In genomic region chr20:63196756-63197470, GRCh38 we compare ENCODE assay signal across 23 cellular contexts. TPM values are rescaled to one million over a fixed set of nuclear protein-coding genes. Genes with fewer than 3 reads are reported as not detected.
DNase-seq lines count a peak whose midpoint lies in the region; ATAC-seq and TF ChIP-seq lines count a peak whose summit lies in the region.
"Had no signal": no experiment of that assay in that cellular context is flagged by ENCODE, and none has a peak within 500 bp of the region (broad histone marks: within the 10 kb centered on the region; RNA-seq: fewer than 3 reads in every experiment).

No MANE protein-coding gene starts in this region.

- H3K4me3 ChIP-seq in heart left ventricle (no peak overlapping the region), thyroid gland (replicated peaks in 1 of 3) (no peak overlapping the region)
- H3K4me3 ChIP-seq: coronary artery, prostate gland had no signal

- H3K4me1 ChIP-seq in heart left ventricle (peaks cover 0 to 34% (median 4%) of the 10 kb centered on the region in 12 donors), thyroid gland (no peaks in the 10 kb centered on the region)

- peaks cover 8% of the 10 kb centered on the region for H3K4me1 Mint-ChIP-seq in activated CD8-positive, alpha-beta T cell treated with anti-CD3 and anti-CD28 coated beads, Interleukin-2, amount 10 ng/mL, durations not matched to agents 7 days and 5 days (ENCODE audit: low read depth)

- no peak for DNase-seq in heart left ventricle
- no peak for DNase-seq in cardiac septum (ENCODE audit: low spot score)
- DNase-seq in activated CD8-positive, alpha-beta T cell treated with anti-CD3 and anti-CD28 coated beads, Interleukin-2, amount 10 ng/mL, durations not matched to agents 7 days and 5 days: no peak
- peak; percentile 58 for DNase-seq in left kidney (ENCODE audit: low read depth, low spot score)
- no peak for DNase-seq in NCI-H69 (lab: John Stamatoyannopoulos, UW)
- DNase-seq in thyroid gland: no peak
- DNase-seq: activated CD4-positive, alpha-beta T cell treated with anti-CD3 and anti-CD28 coated beads for 48 hours; activated CD8-positive, alpha-beta memory T cell treated with anti-CD3 and anti-CD28 coated beads, Interleukin-2, amount 50 U/mL, for 48 hours; activated naive CD4-positive, alpha-beta T cell treated with Interleukin-2 at 50 U/mL for 16 hours; DMS53; hippocampal formation; KG1; NCI-H187 treated with DMSO at 0.1 percent for 48 hours; nephron progenitor cell; stimulated activated CD4-positive, alpha-beta T cell treated with anti-CD3 and anti-CD28 coated beads, Interleukin-4, amount 100 ng/mL, for 24 hours had no signal

- CTCF ChIA-PET in activated CD8-positive, alpha-beta T cell treated with anti-CD3 and anti-CD28 coated beads, Interleukin-2, amount 10 ng/mL, durations not matched to agents 7 days and 5 days (lab: Charles Lee): interaction anchor here (2.1 kb wide), 1 partner anchor 26 kb away, joined by 10 read pairs; no protein-coding TSS in a partner anchor

- H3K36me3 ChIP-seq in heart left ventricle: peaks cover 0 to 67% (median 44%) of the 10 kb centered on the region in 9 donors
- H3K36me3 ChIP-seq in thyroid gland: peaks cover 14 to 15% of the 10 kb centered on the region in 2 donors

- ATAC-seq in heart left ventricle (peak in 3 of 4 donors; percentile 24 to 49 (median 48)), HG03196 (IDR thresholded peaks at IDR 0.05; ENCODE audit: unreplicated experiment) (no peak), HG03432 (IDR thresholded peaks at IDR 0.05; ENCODE audit: unreplicated experiment) (no peak)
- no peak for ATAC-seq in activated CD8-positive, alpha-beta T cell treated with anti-CD3 and anti-CD28 coated beads, Interleukin-2, amount 10 ng/mL, durations not matched to agents 7 days and 5 days

- TF ChIP-seq CTCF in heart left ventricle (IDR thresholded peaks at IDR 0.05) (no peak), thyroid gland (IDR thresholded peaks at IDR 0.05) (no peak)

- no peaks in the 10 kb centered on the region for H3K27me3 Mint-ChIP-seq in activated CD8-positive, alpha-beta T cell treated with anti-CD3 and anti-CD28 coated beads, Interleukin-2, amount 10 ng/mL, durations not matched to agents 7 days and 5 days (ENCODE audit: low read depth)
- H3K27me3 Mint-ChIP-seq: CD8-positive, alpha-beta memory T cell had no signal

- peaks cover 36% of the 10 kb centered on the region for H3K36me3 Mint-ChIP-seq in activated CD8-positive, alpha-beta T cell treated with anti-CD3 and anti-CD28 coated beads, Interleukin-2, amount 10 ng/mL, durations not matched to agents 7 days and 5 days (ENCODE audit: low read depth)

- POLR2A ChIA-PET in activated CD8-positive, alpha-beta T cell treated with anti-CD3 and anti-CD28 coated beads, Interleukin-2, amount 10 ng/mL, durations not matched to agents 7 days and 5 days (lab: Charles Lee): no interaction called here

- H3K9me3 Mint-ChIP-seq in activated CD8-positive, alpha-beta T cell treated with anti-CD3 and anti-CD28 coated beads, Interleukin-2, amount 10 ng/mL, durations not matched to agents 7 days and 5 days (ENCODE audit: insufficient read depth): no peaks in the 10 kb centered on the region
- H3K9me3 Mint-ChIP-seq: CD8-positive, alpha-beta memory T cell; nephron progenitor cell had no signal

- intact Hi-C loops in heart left ventricle (cut with DNase I) (no loop called here), cardiac septum (cut with DNase I) (no loop called here), thyroid gland (cut with DNase I) (no loop called here)

- WGBS in heart left ventricle, 4 donors: 68 to 73% (median 72%) methylated on average over 10 of the region's 10 CpGs
- WGBS in thyroid gland, 2 donors: 82 to 86% methylated on average over 9 to 10 of the region's 10 CpGs

- TF ChIP-seq POLR2A in heart left ventricle (IDR thresholded peaks at IDR 0.05) (no peak), thyroid gland (IDR thresholded peaks at IDR 0.05) (no peak)

- no peak overlapping the region for H3K4me3 Mint-ChIP-seq in activated CD8-positive, alpha-beta T cell treated with anti-CD3 and anti-CD28 coated beads, Interleukin-2, amount 10 ng/mL, durations not matched to agents 7 days and 5 days
- H3K4me3 Mint-ChIP-seq: CD8-positive, alpha-beta memory T cell; nephron progenitor cell had no signal

- H3K9me3 ChIP-seq in heart left ventricle: no peaks in the 10 kb centered on the region
- H3K9me3 ChIP-seq in thyroid gland: no peaks in the 10 kb centered on the region
- H3K9me3 ChIP-seq: prostate gland had no signal

- no peaks in the 10 kb centered on the region for H3K27me3 ChIP-seq in heart left ventricle
- no peaks in the 10 kb centered on the region for H3K27me3 ChIP-seq in thyroid gland

- H3K27ac ChIP-seq in heart left ventricle: no peak overlapping the region
- no peak overlapping the region for H3K27ac ChIP-seq in thyroid gland
- H3K27ac ChIP-seq: coronary artery, prostate gland had no signal

- peak overlapping the region; percentile 34 for H3K27ac Mint-ChIP-seq in activated CD8-positive, alpha-beta T cell treated with anti-CD3 and anti-CD28 coated beads, Interleukin-2, amount 10 ng/mL, durations not matched to agents 7 days and 5 days

RNA-seq across cellular contexts. Expression of gene YTHDF1, which starts 19.0 kb away (rescaled TPM):
- total RNA-seq in heart left ventricle: 10 to 100 TPM; 21.4 to 38.2 (median 22.6) TPM
- 10 to 100 TPM; 14.7 to 20.2 TPM for polyA plus RNA-seq in heart left ventricle
- total RNA-seq in cardiac septum: 23.1 TPM
- 10 to 100 TPM; 36.2 to 38.7 TPM for total RNA-seq in activated CD8-positive, alpha-beta T cell treated with anti-CD3 and anti-CD28 coated beads, Interleukin-2, amount 10 ng/mL, durations not matched to agents 7 days and 5 days
- 10 to 100 TPM; 41.3 to 54.2 (median 43.4) TPM for total RNA-seq in thyroid gland

RNA-seq across cellular contexts. Expression of gene BIRC7, which starts 38.8 kb away (rescaled TPM):
- 1 to 10 TPM in 2 of 9 donors, under 1 TPM in 4, not detected in 3; 0.20 to 5.6 (median 0.50) TPM for total RNA-seq in heart left ventricle
- polyA plus RNA-seq in heart left ventricle: not detected
- total RNA-seq in cardiac septum: 1.1 TPM
- total RNA-seq in activated CD8-positive, alpha-beta T cell treated with anti-CD3 and anti-CD28 coated beads, Interleukin-2, amount 10 ng/mL, durations not matched to agents 7 days and 5 days: under 1 TPM; 0.37 to 0.74 TPM
- not detected for total RNA-seq in thyroid gland
- total RNA-seq: CD8-positive, alpha-beta memory T cell; endothelial cell of umbilical vein; prostate gland had no signal
- polyA plus RNA-seq: CD8-positive, alpha-beta memory T cell; endothelial cell of umbilical vein had no signal

RNA-seq across cellular contexts. Expression of gene NKAIN4, which starts 57.4 kb away (rescaled TPM):
- not detected for total RNA-seq in heart left ventricle
- not detected for polyA plus RNA-seq in heart left ventricle
- total RNA-seq in cardiac septum: not detected
- total RNA-seq in activated CD8-positive, alpha-beta T cell treated with anti-CD3 and anti-CD28 coated beads, Interleukin-2, amount 10 ng/mL, durations not matched to agents 7 days and 5 days: not detected
- total RNA-seq in thyroid gland: 1 to 10 TPM in 1 of 4 donors, under 1 TPM in 2, not detected in 1; 0.45 to 5.5 (median 0.67) TPM
- total RNA-seq: CD8-positive, alpha-beta memory T cell; endothelial cell of umbilical vein; mesenteric fat pad; subcutaneous adipose tissue had no signal
- polyA plus RNA-seq: CD8-positive, alpha-beta memory T cell had no signal

Comparison
In these comparisons a context has a peak if more than half of its experiments do, and no peak if none do; other contexts are left out.
1. ATAC-seq: peak in heart left ventricle (3 of 4); none in activated CD8-positive, alpha-beta T cell treated with anti-CD3 and anti-CD28 coated beads, Interleukin-2, amount 10 ng/mL, durations not matched to agents 7 days and 5 days (single experiment), HG03196 (single experiment) and HG03432 (single experiment).